8 cellular contexts compared by ENCODE assay signal in the genomic region with DNA sequence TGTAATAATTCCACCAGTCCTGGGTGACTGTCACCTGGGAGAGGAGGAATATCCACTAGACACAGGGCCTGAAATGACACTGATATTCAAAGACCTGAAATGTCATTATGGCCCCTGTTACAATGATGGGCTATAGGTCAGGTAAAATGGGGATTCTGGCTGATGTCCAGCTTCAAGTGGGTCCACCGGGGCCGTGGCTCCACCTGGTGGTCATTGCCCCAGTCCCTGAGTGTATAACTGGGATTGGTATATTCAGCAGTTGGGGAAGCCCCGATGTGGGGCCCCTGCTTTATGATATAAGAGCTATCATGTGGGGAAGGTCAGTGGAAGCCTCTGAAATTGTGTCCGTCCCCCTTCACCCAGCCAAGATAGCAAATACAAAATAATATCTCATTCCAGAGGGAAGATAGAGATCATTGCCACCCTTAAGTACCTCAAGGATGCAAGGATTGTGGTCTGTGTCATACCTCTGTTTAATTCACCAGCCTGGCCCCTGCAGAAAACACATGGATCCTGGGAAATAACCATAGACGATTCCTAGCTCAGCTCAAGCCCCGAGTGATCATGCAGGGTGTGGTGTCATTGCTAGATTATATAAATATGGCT. TPM values are rescaled to one million over a fixed set of nuclear protein-coding genes. Genes with fewer than 3 reads are reported as not detected.
DNase-seq lines count a peak whose midpoint lies in the region; TF ChIP-seq lines count a peak whose summit lies in the region.

No MANE protein-coding gene starts in this region.

- H3K4me3 Mint-ChIP-seq in activated CD4-positive, alpha-beta T cell treated with anti-CD3 and anti-CD28 coated beads, Interleukin-2, amount 10 ng/mL, durations not matched to agents 7 days and 5 days: no peak overlapping the region

- no peak overlapping the region for H3K27ac Mint-ChIP-seq in activated CD4-positive, alpha-beta T cell treated with anti-CD3 and anti-CD28 coated beads, Interleukin-2, amount 10 ng/mL, durations not matched to agents 7 days and 5 days

- H3K36me3 Mint-ChIP-seq in activated CD4-positive, alpha-beta T cell treated with anti-CD3 and anti-CD28 coated beads, Interleukin-2, amount 10 ng/mL, durations not matched to agents 7 days and 5 days (ENCODE audit: low read depth): no peaks in the 10 kb centered on the region

- no peaks in the 10 kb centered on the region for H3K4me1 ChIP-seq in testis

- intact Hi-C loops in dorsolateral prefrontal cortex (cut with DNase I) (no loop called here), testis (cut with DNase I; ENCODE audit: low total_unique reads) (loop anchor here (5.0 kb wide), 1 partner anchor 92 kb away; no protein-coding TSS in a partner anchor)

- POLR2A ChIA-PET in activated CD4-positive, alpha-beta T cell treated with anti-CD3 and anti-CD28 coated beads, Interleukin-2, amount 10 ng/mL, durations not matched to agents 7 days and 5 days (lab: Charles Lee): interaction anchor here (0.6 kb wide), 1 partner anchor 282 kb away, joined by 3 read pairs; a partner anchor contains a TSS

- H3K27me3 Mint-ChIP-seq in activated CD4-positive, alpha-beta T cell treated with anti-CD3 and anti-CD28 coated beads, Interleukin-2, amount 10 ng/mL, durations not matched to agents 7 days and 5 days: peaks cover 8% of the 10 kb centered on the region

- peaks cover 0 to 10% (median 0%) of the 10 kb centered on the region in 45 donors for H3K27me3 ChIP-seq in dorsolateral prefrontal cortex
- no peaks in the 10 kb centered on the region for H3K27me3 ChIP-seq in testis

- no peak for TF ChIP-seq POLR2A in testis (IDR thresholded peaks at IDR 0.05)

- H3K9me3 ChIP-seq in testis: no peaks in the 10 kb centered on the region

- no peaks in the 10 kb centered on the region for H3K9me3 Mint-ChIP-seq in activated CD4-positive, alpha-beta T cell treated with anti-CD3 and anti-CD28 coated beads, Interleukin-2, amount 10 ng/mL, durations not matched to agents 7 days and 5 days

- DNase-seq in NCI-H2196 (lab: John Stamatoyannopoulos, UW; ENCODE audit: unreplicated experiment): peak; percentile 42
- DNase-seq in NCI-H2196 treated with DMSO at 0.1 percent for 48 hours (lab: John Stamatoyannopoulos, UW; ENCODE audit: unreplicated experiment): no peak
- peak; percentile 51 for DNase-seq in NCI-H2227 (lab: John Stamatoyannopoulos, UW; ENCODE audit: unreplicated experiment)
- DNase-seq in activated CD4-positive, alpha-beta T cell treated with anti-CD3 and anti-CD28 coated beads, Interleukin-2, amount 10 ng/mL, durations not matched to agents 7 days and 5 days: peak; percentile 50
- DNase-seq in dorsolateral prefrontal cortex: peak in 6 of 10 donors; percentile 36 to 82 (median 58)
- DNase-seq in medulla oblongata (ENCODE audit: extremely low spot score): peak; percentile 61
- peak; percentile 77 for DNase-seq in testis
- DNase-seq in GM19240 (ENCODE audit: insufficient read length, low spot score): no peak

- CTCF ChIA-PET in activated CD4-positive, alpha-beta T cell treated with anti-CD3 and anti-CD28 coated beads, Interleukin-2, amount 10 ng/mL, durations not matched to agents 7 days and 5 days (lab: Charles Lee): interaction anchor here (0.8 to 2.9 kb wide), 6 partner anchors 9 to 104 kb away, joined by 3 to 11 read pairs (median 4); partner anchors contain the start of gene PLEKHO1

- peaks cover 15% of the 10 kb centered on the region for H3K4me1 Mint-ChIP-seq in activated CD4-positive, alpha-beta T cell treated with anti-CD3 and anti-CD28 coated beads, Interleukin-2, amount 10 ng/mL, durations not matched to agents 7 days and 5 days

- no peak overlapping the region for H3K4me3 ChIP-seq in dorsolateral prefrontal cortex
- no peak overlapping the region for H3K4me3 ChIP-seq in testis

- H3K27ac ChIP-seq in dorsolateral prefrontal cortex (no peak overlapping the region), testis (no peak overlapping the region)

- WGBS in testis, 2 donors: 33 to 43% methylated on average over 6 of the region's 6 CpGs

- no peaks in the 10 kb centered on the region for H3K36me3 ChIP-seq in testis (ENCODE audit: low read depth, missing control alignments)

- TF ChIP-seq CTCF in dorsolateral prefrontal cortex (IDR thresholded peaks at IDR 0.05 in 54 of 56, conservative IDR thresholded peaks at IDR 0.05 in 2 of 56; ENCODE audit: low read depth in 1 of 56, partially characterized antibody in 56 of 56) (peak; percentile 41 to 78 (median 62)), testis (IDR thresholded peaks at IDR 0.05) (peak; percentile 60 to 72 (median 71))

RNA-seq across cellular contexts. Expression of gene PLEKHO1, which starts 19.3 kb away (rescaled TPM):
- 10 to 100 TPM; 65.6 to 67.7 TPM for total RNA-seq in activated CD4-positive, alpha-beta T cell treated with anti-CD3 and anti-CD28 coated beads, Interleukin-2, amount 10 ng/mL, durations not matched to agents 7 days and 5 days
- total RNA-seq in dorsolateral prefrontal cortex (100 to 1,000 TPM in 1 of 120 experiments, 10 to 100 TPM in 119; 30.1 to 103 (median 57.3) TPM), testis (100 to 1,000 TPM in 1 of 2 donors, 10 to 100 TPM in 1; 83.5 to 175 TPM)
- polyA plus RNA-seq in testis (ENCODE audit: insufficient read depth, low read depth, low replicate concordance): 283 TPM

Comparison
In these comparisons a context has a peak if more than half of its experiments do, and no peak if none do; other contexts are left out.
1. DNase-seq: peak in NCI-H2196 (single experiment), NCI-H2227 (single experiment), activated CD4-positive, alpha-beta T cell treated with anti-CD3 and anti-CD28 coated beads, Interleukin-2, amount 10 ng/mL, durations not matched to agents 7 days and 5 days (single experiment), dorsolateral prefrontal cortex (6 of 10), medulla oblongata (single experiment) and testis (single experiment); none in NCI-H2196 treated with DMSO at 0.1 percent for 48 hours (single experiment) and GM19240 (single experiment).